In genomic region chr11:64246874-64247728, GRCh38 we compare ENCODE assay signal across 8 cellular contexts. TPM values are rescaled to one million over a fixed set of nuclear protein-coding genes. Genes with fewer than 3 reads are reported as not detected.
DNase-seq lines count a peak whose midpoint lies in the region; ATAC-seq and TF ChIP-seq lines count a peak whose summit lies in the region.

TSS of gene PPP1R14B (minus strand) at chr11:64246943. CDS start at chr11:64246673, 270 bp downstream.

- peak within 1 kb of the TSS; percentile 89 to 96 (median 94) for H3K27ac Mint-ChIP-seq in naive B cell

- peak; percentile 65 for TF ChIP-seq POLR2A in Raji (IDR thresholded peaks at IDR 0.05; ENCODE audit: insufficient read depth, low read depth, low read length)

- peaks cover 32 to 68% (median 47%) of the 10 kb centered on the region in 3 donors for H3K4me1 Mint-ChIP-seq in naive B cell

- no peaks in the 10 kb centered on the region for H3K27me3 ChIP-seq in AG04450 (ENCODE audit: control insufficient read depth, insufficient read depth, low read length)

- peak within 1 kb of the TSS; percentile 83 for H3K27ac ChIP-seq in AG04450 (ENCODE audit: low read depth, low read length)

- H3K4me3 ChIP-seq in AG04450 (ENCODE audit: low read depth, low read length): peak within 1 kb of the TSS; percentile 98
- peak within 1 kb of the TSS; percentile 96 for H3K4me3 ChIP-seq in LNCaP clone FGC (ENCODE audit: low read depth, low read length)
- peak within 1 kb of the TSS; percentile 98 for H3K4me3 ChIP-seq in fibroblast of mammary gland (ENCODE audit: control insufficient read depth, low read depth, low read length)

- H3K36me3 Mint-ChIP-seq in naive B cell: no peaks in the 10 kb centered on the region

- peak; percentile 49 for DNase-seq in AG04450 (ENCODE audit: low read depth, low spot score)
- DNase-seq in GM19240 (ENCODE audit: insufficient read length, low spot score): peak; percentile 83
- no peak for DNase-seq in LNCaP clone FGC (ENCODE audit: low read depth)
- peak; percentile 73 for DNase-seq in activated T-helper 9 cell treated with anti-CD3 and anti-CD28 coated beads, Interleukin-2, amount 50 U/mL, for 16 hours (ENCODE audit: low read depth)
- peak; percentile 86 for DNase-seq in fibroblast of mammary gland (ENCODE audit: low read depth)
- DNase-seq in naive B cell: peak; percentile 81
- DNase-seq in stimulated activated naive CD8-positive, alpha-beta T cell treated with anti-CD3 and anti-CD28 coated beads, Interleukin-15, Interleukin-2, amounts not matched to agents 100 U/mL and 50 U/mL, for 24 hours: peak; percentile 90

- peak; percentile 69 to 71 for ATAC-seq in naive B cell (ENCODE audit: low read depth in 2 of 2)
- peak; percentile 54 for ATAC-seq in stimulated activated naive CD8-positive, alpha-beta T cell treated with anti-CD3 and anti-CD28 coated beads, Interleukin-15, Interleukin-2, amounts not matched to agents 100 U/mL and 50 U/mL, for 24 hours

- CTCF ChIA-PET in AG04450 (lab: Charles Lee): interaction anchor here (0.6 to 1.3 kb wide), 2 partner anchors 38 to 54 kb away, joined by 3 to 8 read pairs; partner anchors contain the start of gene CATSPERZ

- POLR2A ChIA-PET in AG04450 (lab: Yijun Ruan, JAX): interaction anchor here (1.1 to 1.6 kb wide), 3 partner anchors 15 to 24 kb away, joined by 3 to 4 read pairs (median 3); no protein-coding TSS in a partner anchor

- TF ChIP-seq CTCF in AG04450 (IDR thresholded peaks at IDR 0.05; ENCODE audit: low read depth, low read length) (0 out of 2 replicates have a peak, but pooled peaks have one; percentile 7), LNCaP clone FGC (IDR thresholded peaks at IDR 0.05; ENCODE audit: control insufficient read depth, extremely low read depth, insufficient read depth) (0 out of 2 replicates have a peak, but pooled peaks have one; percentile 4), fibroblast of mammary gland (conservative IDR thresholded peaks at IDR 0.05; ENCODE audit: control insufficient read depth, insufficient read depth, low read depth, low read length) (no peak)

- H3K4me3 Mint-ChIP-seq in naive B cell: peak within 1 kb of the TSS; percentile 85 to 95 (median 92)

- no peaks in the 10 kb centered on the region for H3K9me3 Mint-ChIP-seq in naive B cell

- no peaks in the 10 kb centered on the region for H3K27me3 Mint-ChIP-seq in naive B cell

- H3K9me3 ChIP-seq in AG04450 (ENCODE audit: control insufficient read depth, insufficient read depth, low read length): no peaks in the 10 kb centered on the region

RNA-seq across cellular contexts. Expression of gene PPP1R14B, which starts in this region (rescaled TPM):
- polyA plus RNA-seq in AG04450 (2011; rRNA removed): 119 and 146 TPM in 2 replicates
- polyA minus RNA-seq in AG04450 (2011; rRNA and poly(A)+ RNA removed): 50.8 and 58.8 TPM in 2 replicates
- 10 to 100 TPM; 21.2 to 49.9 (median 40.3) TPM for polyA plus RNA-seq in naive B cell (ENCODE audit: low read depth in 6 of 6)
